Comparison of ENCODE assay signal across 8 cellular contexts in the genomic region with DNA sequence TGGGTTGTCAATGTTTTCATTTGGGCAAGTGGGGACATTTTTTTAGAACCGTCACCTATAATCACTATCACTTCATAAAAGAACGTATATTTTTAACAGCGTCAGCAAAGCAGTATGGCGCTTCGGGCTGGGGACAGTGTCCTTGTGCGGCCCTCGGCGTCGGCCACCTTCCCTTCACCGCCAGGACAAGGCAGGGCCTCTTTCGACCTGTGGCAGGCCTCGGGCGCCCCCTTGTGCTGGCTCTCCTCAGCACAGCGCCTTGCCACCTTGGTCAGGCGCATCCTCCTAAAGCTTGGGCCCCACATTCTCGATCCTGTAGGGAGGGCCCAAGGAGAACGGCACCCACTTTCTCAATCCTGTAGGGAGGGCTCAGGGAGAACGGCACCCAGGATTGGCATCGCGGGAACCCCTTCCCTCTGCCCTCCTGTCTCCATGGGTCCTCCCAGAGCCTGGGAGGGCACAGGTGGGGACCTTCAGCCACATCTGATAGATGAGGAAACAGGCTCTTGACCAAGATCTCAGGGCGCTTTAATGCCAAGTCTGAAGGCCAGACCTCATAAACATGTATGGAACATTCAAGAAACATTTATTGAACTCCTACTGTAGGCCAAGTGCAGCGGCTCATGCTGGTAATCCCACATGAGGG. TPM values are rescaled to one million over a fixed set of nuclear protein-coding genes. Genes with fewer than 3 reads are reported as not detected.
DNase-seq lines count a peak whose midpoint lies in the region; ATAC-seq and TF ChIP-seq lines count a peak whose summit lies in the region.

No MANE protein-coding gene starts in this region.

- 7 to 11% (median 8%) methylated on average over 20 to 22 of the region's 22 CpGs for WGBS in heart left ventricle, 4 donors

- TF ChIP-seq CTCF in Caco-2 (IDR thresholded peaks at IDR 0.05; ENCODE audit: insufficient read depth in 1 of 2, low read depth in 1 of 2, low read length in 1 of 2, severe bottlenecking in 1 of 2, unreplicated experiment in 1 of 2) (peak; percentile 93 to 96), heart left ventricle (IDR thresholded peaks at IDR 0.05) (peak; percentile 82 to 95 (median 92))

- H3K36me3 ChIP-seq in Caco-2 (ENCODE audit: control insufficient read depth, insufficient read depth, low read length) (no peaks in the 10 kb centered on the region), heart left ventricle (peaks cover 0 to 16% (median 0%) of the 10 kb centered on the region in 9 donors)

- peak; percentile 80 to 93 (median 89) for ATAC-seq in heart left ventricle
- ATAC-seq in sciatic nerve, result peak; percentile 89
- ATAC-seq in HG02938 (IDR thresholded peaks at IDR 0.05; ENCODE audit: unreplicated experiment), result no peak

- no peak for TF ChIP-seq POLR2A in heart left ventricle (IDR thresholded peaks at IDR 0.05)

- H3K36me3 Mint-ChIP-seq in Caco-2 (ENCODE audit: insufficient read depth, unreplicated experiment), result peaks cover 4% of the 10 kb centered on the region

- no peak overlapping the region for H3K27ac Mint-ChIP-seq in Caco-2 (ENCODE audit: unreplicated experiment)

- H3K4me1 ChIP-seq in Caco-2 (no peaks in the 10 kb centered on the region), heart left ventricle (peaks cover 0 to 6% (median 0%) of the 10 kb centered on the region in 12 donors)

- no TSS peak for BruUV-seq in Caco-2 (replicated peaks; lab: Mats Ljungman, UMichigan)

- intact Hi-C loops in Caco-2 (cut with micrococcal nuclease; ENCODE audit: unreplicated experiment), result loop anchor here (1.0 kb wide), 4 partner anchors 243 to 276 kb away; no protein-coding TSS in a partner anchor
- intact Hi-C loops in heart left ventricle (cut with DNase I), result loop anchor here (1.0 to 10.0 kb wide), 10 partner anchors 107 to 507 kb away; partner anchors contain the start of gene ANO1 (in 1 of the 10)
- intact Hi-C loops in sciatic nerve (cut with DNase I), result loop anchor here (5.0 kb wide), 1 partner anchor 504 kb away; no protein-coding TSS in a partner anchor

- H3K9me3 ChIP-seq in Caco-2 (no peaks in the 10 kb centered on the region), heart left ventricle (no peaks in the 10 kb centered on the region)

- DNase-seq in Caco-2, result peak; percentile 82 to 89
- peak; percentile 55 for DNase-seq in HT1080 (ENCODE audit: low read depth)
- DNase-seq in SK-N-DZ (ENCODE audit: low spot score), result peak; percentile 56
- DNase-seq in activated naive CD4-positive, alpha-beta T cell treated with anti-CD3 and anti-CD28 coated beads, Interleukin-2, amount 50 U/mL, for 16 hours, result peak; percentile 53
- DNase-seq in heart left ventricle, result peak; percentile 74 to 90 (median 80)
- peak; percentile 80 for DNase-seq in sciatic nerve (ENCODE audit: low spot score)
- DNase-seq in HPDE6-E6E7 (ENCODE audit: extremely low spot score), result no peak

- H3K27me3 Mint-ChIP-seq in Caco-2 (ENCODE audit: insufficient read depth, unreplicated experiment), result no peaks in the 10 kb centered on the region

- POLR2A ChIA-PET in Caco-2 (lab: Charles Lee), result no interaction called here

- H3K4me3 ChIP-seq in Caco-2 (ENCODE audit: low read depth, low read length) (no peak overlapping the region), heart left ventricle (no peak overlapping the region)

- CTCF ChIA-PET in Caco-2 (lab: Charles Lee), result interaction anchor here (0.7 to 1.5 kb wide), 7 partner anchors 26 to 299 kb away, joined by 3 to 8 read pairs (median 4); no protein-coding TSS in a partner anchor

- no peak overlapping the region for H3K4me3 Mint-ChIP-seq in Caco-2 (ENCODE audit: unreplicated experiment)

- H3K27me3 ChIP-seq in Caco-2 (replicated peaks; ENCODE audit: control insufficient read depth, insufficient read depth, low read length), result no peaks in the 10 kb centered on the region
- H3K27me3 ChIP-seq in heart left ventricle, result no peaks in the 10 kb centered on the region

- no peaks in the 10 kb centered on the region for H3K4me1 Mint-ChIP-seq in Caco-2 (ENCODE audit: low read depth, unreplicated experiment)

- no peaks in the 10 kb centered on the region for H3K9me3 Mint-ChIP-seq in Caco-2 (ENCODE audit: unreplicated experiment)

- peak overlapping the region in 1 of 12 donors; percentile 18 for H3K27ac ChIP-seq in heart left ventricle

RNA-seq across cellular contexts. Expression of gene FADD, which starts 11.5 kb away (rescaled TPM):
- total RNA-seq in Caco-2 (2022) (45.8 and 51.3 TPM in 2 replicates), heart left ventricle (10 to 100 TPM in 6 of 9 donors, 1 to 10 TPM in 3; 8.9 to 24.4 (median 10.2) TPM), sciatic nerve (18.8 TPM)
- 67.1 and 81.0 TPM in 2 replicates for total RNA-seq in HT1080 (2014; rRNA removed; shearing (Covaris generic))
- polyA plus RNA-seq in HT1080 (2015; cell fraction: cytosol; rRNA removed), result 31.7 and 34.3 TPM in 2 replicates
- 18.3 and 20.7 TPM in 2 replicates for polyA plus RNA-seq in HT1080 (2015; cell fraction: nucleus; rRNA removed)
- polyA plus RNA-seq in SK-N-DZ (2014; cell fraction: cytosol; rRNA removed), result 33.7 and 36.9 TPM in 2 replicates
- polyA plus RNA-seq in SK-N-DZ (2014; cell fraction: nucleus; rRNA removed), result 16.7 and 26.1 TPM in 2 replicates
- 10 to 100 TPM in 1 of 2 donors, 1 to 10 TPM in 1; 8.5 to 18.7 TPM for polyA plus RNA-seq in heart left ventricle
